Comparison of ENCODE assay signal across 9 cellular contexts in genomic region chrX:24371391-24371972, GRCh38. TPM values are rescaled to one million over a fixed set of nuclear protein-coding genes. Genes with fewer than 3 reads are reported as not detected.
DNase-seq lines count a peak whose midpoint lies in the region; ATAC-seq and TF ChIP-seq lines count a peak whose summit lies in the region.
"Had no signal": no experiment of that assay in that cellular context is flagged by ENCODE, and none has a peak within 500 bp of the region (broad histone marks: within the 10 kb centered on the region; RNA-seq: fewer than 3 reads in every experiment).

No MANE protein-coding gene starts in this region.

- H3K27ac ChIP-seq in tibial nerve: no peak overlapping the region

- 11 to 43% methylated on average over 2 to 14 of the region's 14 CpGs for WGBS in tibial nerve, 2 donors

- no peaks in the 10 kb centered on the region for H3K36me3 ChIP-seq in NT2/D1 (ENCODE audit: insufficient read depth, insufficient read length, low read length)
- H3K36me3 ChIP-seq in tibial nerve: no peaks in the 10 kb centered on the region

- no peak for TF ChIP-seq EP300 in tibial nerve (IDR thresholded peaks at IDR 0.05)

- H3K9me3 ChIP-seq in NT2/D1 (ENCODE audit: insufficient read depth, low read length) (no peaks in the 10 kb centered on the region), tibial nerve (no peaks in the 10 kb centered on the region)

- ATAC-seq in HG03558 (IDR thresholded peaks at IDR 0.05; ENCODE audit: extremely low read depth, unreplicated experiment) (peak; percentile 56), omental fat pad (ENCODE audit: low FRiP score) (peak; percentile 61)

- peak; percentile 16 for DNase-seq in NK-92 treated with Interleukin-12 subunit alpha and Interleukin-12 subunit beta, amount 100 ng/mL, for 24 hours (lab: John Stamatoyannopoulos, UW)
- DNase-seq in NK-92 (lab: John Stamatoyannopoulos, UW; ENCODE audit: unreplicated experiment) (no peak), NT2/D1 (ENCODE audit: low read depth, low spot score) (peak; percentile 84), fibroblast of pulmonary artery (ENCODE audit: low read depth) (peak; percentile 67), omental fat pad (ENCODE audit: low spot score) (peak; percentile 37), tibial nerve (ENCODE audit: low spot score in 2 of 2) (peak; percentile 23 to 76)
- peak; percentile 54 for DNase-seq in activated T-cell treated with anti-CD3 and anti-CD28 coated beads, Interleukin-2, amount 50 U/mL, for 1 hour

- H3K4me1 ChIP-seq in NT2/D1 (ENCODE audit: insufficient read depth, insufficient read length): peaks cover 7% of the 10 kb centered on the region
- no peaks in the 10 kb centered on the region for H3K4me1 ChIP-seq in tibial nerve

- H3K9ac ChIP-seq in NT2/D1 (ENCODE audit: insufficient read length, low read depth): peak overlapping the region; percentile 53

- H3K27me3 ChIP-seq in NT2/D1 (ENCODE audit: insufficient read depth, insufficient read length) (peaks cover 7% of the 10 kb centered on the region), tibial nerve (peaks cover 0 to 34% of the 10 kb centered on the region in 2 donors)

- TF ChIP-seq POLR2A in tibial nerve (IDR thresholded peaks at IDR 0.05): no peak

- TF ChIP-seq CTCF in fibroblast of pulmonary artery (IDR thresholded peaks at IDR 0.05; ENCODE audit: low read length, missing control alignments): peak; percentile 60
- no peak for TF ChIP-seq CTCF in omental fat pad (IDR thresholded peaks at IDR 0.05)
- TF ChIP-seq CTCF in tibial nerve (IDR thresholded peaks at IDR 0.05): peak; percentile 41 to 68 (median 55)

- H3K4me3 ChIP-seq in NT2/D1 (ENCODE audit: insufficient read length, low read depth): peak overlapping the region; percentile 29
- H3K4me3 ChIP-seq in fibroblast of pulmonary artery (replicated peaks; ENCODE audit: low read depth, low read length): no peak overlapping the region
- H3K4me3 ChIP-seq in tibial nerve: no peak overlapping the region

RNA-seq across cellular contexts. Expression of gene SUPT20HL1, which starts 11.0 kb away (rescaled TPM):
- total RNA-seq in omental fat pad (not detected), tibial nerve (under 1 TPM in 1 of 4 donors, not detected in 3; 0.42 TPM)
- total RNA-seq: skeletal muscle tissue had no signal

RNA-seq across cellular contexts. Expression of gene SUPT20HL2, which starts 57.6 kb away (rescaled TPM):
- total RNA-seq in omental fat pad (under 1 TPM in 1 of 4 donors, not detected in 3; 0.19 TPM), tibial nerve (not detected)
- total RNA-seq: skeletal muscle tissue had no signal

Comparison
In these comparisons a context has a peak if more than half of its experiments do, and no peak if none do; other contexts are left out.
1. CTCF ChIP-seq: peak in fibroblast of pulmonary artery (single experiment) and tibial nerve (5 of 5); none in omental fat pad (0 of 3).